In genomic region chr17:5500804-5501391, GRCh38 we compare ENCODE assay signal across 8 cellular contexts. TPM values are rescaled to one million over a fixed set of nuclear protein-coding genes. Genes with fewer than 3 reads are reported as not detected.
DNase-seq lines count a peak whose midpoint lies in the region; ATAC-seq and TF ChIP-seq lines count a peak whose summit lies in the region.

No MANE protein-coding gene starts in this region.

- peak overlapping the region; percentile 76 for H3K27ac ChIP-seq in smooth muscle cell (ENCODE audit: low read depth)

- H3K4me1 ChIP-seq in smooth muscle cell (ENCODE audit: low read depth), result peaks cover 8% of the 10 kb centered on the region

- no peak overlapping the region for H2AFZ ChIP-seq in smooth muscle cell (ENCODE audit: low read depth)

- no peaks in the 10 kb centered on the region for H3K36me3 ChIP-seq in smooth muscle cell (ENCODE audit: low read depth)

- H4K20me1 ChIP-seq in smooth muscle cell (ENCODE audit: low read depth), result no peaks in the 10 kb centered on the region

- ATAC-seq in GM18868 (IDR thresholded peaks at IDR 0.05; ENCODE audit: unreplicated experiment), result peak; percentile 56

- peak; percentile 11 for DNase-seq in NCI-H2107 treated with DMSO at 0.1 percent for 48 hours (lab: John Stamatoyannopoulos, UW; ENCODE audit: unreplicated experiment)
- peak; percentile 63 for DNase-seq in activated CD4-positive, alpha-beta T cell treated with anti-CD3 and anti-CD28 coated beads for 1 hour
- DNase-seq in central memory CD4-positive, alpha-beta T cell, result peak; percentile 79
- DNase-seq in inferior parietal cortex (ENCODE audit: extremely low spot score), result peak; percentile 72
- peak; percentile 88 for DNase-seq in smooth muscle cell (lab: John Stamatoyannopoulos, UW; ENCODE audit: unreplicated experiment)
- no peak for DNase-seq in LoVo (ENCODE audit: low spot score)
- DNase-seq in AML-193 (lab: John Stamatoyannopoulos, UW), result no peak

- peak overlapping the region; percentile 96 for H3K4me2 ChIP-seq in smooth muscle cell

- H3K4me3 ChIP-seq in smooth muscle cell, result peak overlapping the region; percentile 76

- H3F3A ChIP-seq in smooth muscle cell (ENCODE audit: low read depth), result peaks cover 4% of the 10 kb centered on the region

- WGBS in smooth muscle cell (ENCODE audit: low lambda C conversion rate), result 2% methylated on average over 47 of the region's 47 CpGs

- no peak for TF ChIP-seq CTCF in smooth muscle cell (IDR thresholded peaks at IDR 0.05; ENCODE audit: borderline replicate concordance, insufficient read depth, poor library complexity, severe bottlenecking)

- no peaks in the 10 kb centered on the region for H3K79me2 ChIP-seq in smooth muscle cell (ENCODE audit: low read depth)

- H3K27me3 ChIP-seq in smooth muscle cell (ENCODE audit: low read depth), result no peaks in the 10 kb centered on the region

- peak overlapping the region; percentile 71 for H3K9ac ChIP-seq in smooth muscle cell (ENCODE audit: low read depth)

- no peaks in the 10 kb centered on the region for H3K9me3 ChIP-seq in smooth muscle cell (replicated peaks; ENCODE audit: low read depth)

RNA-seq across cellular contexts. Expression of gene MIS12, which starts 14.5 kb away (rescaled TPM):
- total RNA-seq in smooth muscle cell, result 22.5 and 23.3 TPM in 2 replicates
- 14.8 and 21.6 TPM in 2 replicates for polyA plus RNA-seq in smooth muscle cell

RNA-seq across cellular contexts. Expression of gene DERL2, which starts 14.9 kb away (rescaled TPM):
- total RNA-seq in smooth muscle cell, result 65.3 and 81.3 TPM in 2 replicates
- 152 and 162 TPM in 2 replicates for polyA plus RNA-seq in smooth muscle cell

RNA-seq across cellular contexts. Expression of gene DHX33, which starts 32.1 kb away (rescaled TPM):
- total RNA-seq in smooth muscle cell, result 6.0 and 6.2 TPM in 2 replicates
- 1.6 and 2.0 TPM in 2 replicates for polyA plus RNA-seq in smooth muscle cell

Comparison
In these comparisons a context has a peak if more than half of its experiments do, and no peak if none do; other contexts are left out.
1. DNase-seq: peak in NCI-H2107 treated with DMSO at 0.1 percent for 48 hours (single experiment), activated CD4-positive, alpha-beta T cell treated with anti-CD3 and anti-CD28 coated beads for 1 hour (single experiment), central memory CD4-positive, alpha-beta T cell (single experiment), inferior parietal cortex (single experiment) and smooth muscle cell (single experiment); none in LoVo (single experiment) and AML-193 (0 of 2).